1 cellular context compared by ENCODE assay signal in genomic region chr2:20052229-20052871, GRCh38.
A peak's percentile ranks its signal among the peaks of the same experiment; 100 is the strongest.
TF ChIP-seq lines count a peak whose summit lies in the region.

No MANE protein-coding gene starts in this region.

TF ChIP-seq in HEK293, 187 proteins besides CTCF, POLR2A, EP300 and RAD21 (continued from another document):
- TF ChIP-seq ZSCAN5A (tag by site-specific recombination; IDR thresholded peaks at IDR 0.05): no peak
- TF ChIP-seq ZNF335 (tag by site-specific recombination; conservative IDR thresholded peaks at IDR 0.05): peak; percentile 44
- no peak for TF ChIP-seq ZBTB8A (tag by site-specific recombination; IDR thresholded peaks at IDR 0.05)
- TF ChIP-seq ZNF23 (tag by site-specific recombination; IDR thresholded peaks at IDR 0.05; ENCODE audit: borderline replicate concordance): no peak
- no peak for TF ChIP-seq ZXDB (tag by site-specific recombination; IDR thresholded peaks at IDR 0.05)
- no peak for TF ChIP-seq KLF16 (tag by site-specific recombination; IDR thresholded peaks at IDR 0.05)
- 0 out of 2 replicates have a peak, but pooled peaks have one; percentile 8 for TF ChIP-seq ZNF366 (tag by site-specific recombination; conservative IDR thresholded peaks at IDR 0.05)
- no peak for TF ChIP-seq PRDM1 (tag by site-specific recombination; IDR thresholded peaks at IDR 0.05)
- no peak for TF ChIP-seq ZNF580 (tag by site-specific recombination; IDR thresholded peaks at IDR 0.05)
- TF ChIP-seq ZNF623 (tag by site-specific recombination; IDR thresholded peaks at IDR 0.05): no peak
- no peak for TF ChIP-seq ZNF138 (tag by site-specific recombination; IDR thresholded peaks at IDR 0.05; ENCODE audit: borderline replicate concordance)
- no peak for TF ChIP-seq HIC1 (tag by site-specific recombination; IDR thresholded peaks at IDR 0.05)
- TF ChIP-seq ZNF677 (tag by site-specific recombination; IDR thresholded peaks at IDR 0.05): no peak
- no peak for TF ChIP-seq ZNF629 (tag by site-specific recombination; IDR thresholded peaks at IDR 0.05)
- no peak for TF ChIP-seq ZNF214 (tag by site-specific recombination; IDR thresholded peaks at IDR 0.05; ENCODE audit: borderline replicate concordance)
- TF ChIP-seq ZFHX2 (tag by site-specific recombination; conservative IDR thresholded peaks at IDR 0.05): no peak
- no peak for TF ChIP-seq ZNF585B (tag by site-specific recombination; IDR thresholded peaks at IDR 0.05)
- no peak for TF ChIP-seq ZNF2 (tag by site-specific recombination; IDR thresholded peaks at IDR 0.05)
- TF ChIP-seq ZNF341 (tag by site-specific recombination; IDR thresholded peaks at IDR 0.05; ENCODE audit: low read depth): 0 out of 2 replicates have a peak, but pooled peaks have one; percentile 19
